8 cellular contexts compared by ENCODE assay signal in the genomic region with DNA sequence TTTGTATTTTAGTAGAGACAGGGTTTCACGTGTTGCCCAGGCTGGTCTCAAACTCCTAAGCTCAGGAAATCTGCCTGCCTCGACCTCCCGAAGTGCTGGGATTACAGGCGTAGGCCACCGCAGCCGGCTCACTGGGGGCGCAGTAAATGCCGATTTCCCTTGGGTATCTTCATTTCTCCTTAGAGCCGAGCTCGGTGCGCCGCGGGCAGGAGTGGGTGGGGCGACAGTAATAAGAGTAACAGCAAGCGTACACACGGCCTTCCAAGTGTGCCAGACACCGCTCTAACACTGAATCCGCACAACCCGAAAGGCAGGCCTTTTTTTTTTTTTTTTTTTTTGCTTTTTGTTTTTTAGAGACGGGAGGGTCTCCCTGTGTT. TPM values are rescaled to one million over a fixed set of nuclear protein-coding genes. Genes with fewer than 3 reads are reported as not detected.
DNase-seq lines count a peak whose midpoint lies in the region; ATAC-seq and TF ChIP-seq lines count a peak whose summit lies in the region.

No MANE protein-coding gene starts in this region.

- ATAC-seq in esophagus mucosa = peak; percentile 53

- intact Hi-C loops in vagina (cut with DNase I) = loop anchor here (5.0 to 10.0 kb wide), 2 partner anchors 303 to 811 kb away; a partner anchor contains a TSS

- peak overlapping the region; percentile 98 for H3K27ac Mint-ChIP-seq in HFFc6
- peak overlapping the region; percentile 97 for H3K27ac Mint-ChIP-seq in neural crest cell (ENCODE audit: unreplicated experiment)

- peak overlapping the region; percentile 86 for H3K27ac ChIP-seq in vagina

- H3K36me3 ChIP-seq in vagina = peaks cover 0 to 12% of the 10 kb centered on the region in 2 donors

- H3K9me3 ChIP-seq in vagina = no peaks in the 10 kb centered on the region

- H3K4me1 Mint-ChIP-seq in HFFc6 (ENCODE audit: low read depth) (peaks cover 21% of the 10 kb centered on the region), neural crest cell (peaks cover 18% of the 10 kb centered on the region)

- DNase-seq in GF-D8 (lab: John Stamatoyannopoulos, UW) (peak; percentile 29), HFFc6 (peak; percentile 11), NCI-H2227 treated with DMSO at 0.1 percent for 48 hours (lab: John Stamatoyannopoulos, UW) (peak; percentile 37), activated T-cell treated with anti-CD3 and anti-CD28 coated beads for 1 hour (ENCODE audit: low read depth) (peak; percentile 41), neural crest cell (ENCODE audit: low read depth, low spot score) (no peak), vagina (ENCODE audit: extremely low spot score in 2 of 2) (no peak), GM19240 (ENCODE audit: insufficient read length, low spot score) (no peak)

- H3K27me3 Mint-ChIP-seq in HFFc6 (ENCODE audit: insufficient read depth) (no peaks in the 10 kb centered on the region; the same call in 1 of the 2 replicates), neural crest cell (ENCODE audit: low read depth) (no peaks in the 10 kb centered on the region)

- H3K9me3 Mint-ChIP-seq in HFFc6 (no peaks in the 10 kb centered on the region), neural crest cell (no peaks in the 10 kb centered on the region)

- TF ChIP-seq CTCF in HFFc6 (IDR thresholded peaks at IDR 0.05) (no peak), neural crest cell (conservative IDR thresholded peaks at IDR 0.05) (no peak), vagina (IDR thresholded peaks at IDR 0.05) (no peak)

- no peak for TF ChIP-seq POLR2A in vagina (IDR thresholded peaks at IDR 0.05)

- H3K4me3 Mint-ChIP-seq in HFFc6 (peak overlapping the region; percentile 100), neural crest cell (peak overlapping the region; percentile 98)

- H3K4me1 ChIP-seq in vagina = peaks cover 26% of the 10 kb centered on the region

- no peaks in the 10 kb centered on the region for H3K27me3 ChIP-seq in vagina

- peaks cover 9% of the 10 kb centered on the region for H3K36me3 Mint-ChIP-seq in HFFc6 (ENCODE audit: low read depth)
- H3K36me3 Mint-ChIP-seq in neural crest cell (ENCODE audit: low read depth) = no peaks in the 10 kb centered on the region

- H3K4me3 ChIP-seq in vagina = peak overlapping the region; percentile 58 to 68

RNA-seq across cellular contexts. Expression of a gene that starts 0.5 kb away (rescaled TPM):
- total RNA-seq in HFFc6 (2021; fragmentation: NEBNext Ultra II Directional; extraction: Animal tissue kit (Norgen Biotek cat#: 25700)) = 10 to 100 TPM; 60.6 to 73.8 (median 70.9) TPM
- total RNA-seq in esophagus mucosa (28.2 TPM), neural crest cell (120 and 126 TPM in 2 replicates), vagina (41.0 TPM)

RNA-seq across cellular contexts. Expression of a gene that starts 24.6 kb away (rescaled TPM):
- total RNA-seq in HFFc6 (2021; fragmentation: NEBNext Ultra II Directional; extraction: Animal tissue kit (Norgen Biotek cat#: 25700)) = 10 to 100 TPM; 41.3 to 52.1 (median 45.5) TPM
- 32.2 TPM for total RNA-seq in esophagus mucosa
- total RNA-seq in neural crest cell = 82.0 and 92.2 TPM in 2 replicates
- 75.6 TPM for total RNA-seq in vagina

Comparison
In these comparisons a context has a peak if more than half of its experiments do, and no peak if none do; other contexts are left out.
1. DNase-seq: peak in GF-D8 (single experiment), HFFc6 (single experiment), NCI-H2227 treated with DMSO at 0.1 percent for 48 hours (single experiment) and activated T-cell treated with anti-CD3 and anti-CD28 coated beads for 1 hour (single experiment); none in neural crest cell (single experiment), vagina (0 of 2) and GM19240 (single experiment).